Comparison of ENCODE assay signal across 27 cellular contexts in genomic region chr15:33908396-33908795, GRCh38. TPM values are rescaled to one million over a fixed set of nuclear protein-coding genes. Genes with fewer than 3 reads are reported as not detected.
A peak's percentile ranks its signal among the peaks of the same experiment; 100 is the strongest.
DNase-seq lines count a peak whose midpoint lies in the region; ATAC-seq, FAIRE-seq and TF ChIP-seq lines count a peak whose summit lies in the region.
"Had no signal": no experiment of that assay in that cellular context is flagged by ENCODE, and none has a peak within 500 bp of the region (broad histone marks: within the 10 kb centered on the region; RNA-seq: fewer than 3 reads in every experiment).

No MANE protein-coding gene starts in this region.

- peak; percentile 21 for DNase-seq in AG20443 (ENCODE audit: low spot score)
- peak; percentile 60 for DNase-seq in LHCN-M2 (ENCODE audit: low read depth)
- peak; percentile 66 for DNase-seq in bronchial epithelial cell (ENCODE audit: low read depth)
- DNase-seq in foreskin keratinocyte, result peak in 1 of 2 donors; percentile 42
- no peak for DNase-seq in activated CD8-positive, alpha-beta memory T cell treated with anti-CD3 and anti-CD28 coated beads for 24 hours
- no peak for DNase-seq in putamen (ENCODE audit: low spot score)
- no peak for DNase-seq in left colon
- DNase-seq: activated CD4-positive, alpha-beta T cell treated with anti-CD3 and anti-CD28 coated beads for 1 hour; activated naive CD4-positive, alpha-beta T cell treated with anti-CD3 and anti-CD28 coated beads, Interleukin-2, amount 10 ng/mL, durations not matched to agents 7 days and 5 days; activated T-cell treated with anti-CD3 and anti-CD28 coated beads, Interleukin-2, amount 50 U/mL, for 48 hours; anterior cingulate cortex; head of caudate nucleus; KG1; left lung; NCI-H187; NCI-H2227 treated with DMSO at 0.1 percent for 48 hours; NCI-H748 treated with DMSO at 0.1 percent for 48 hours; nephron progenitor cell; T1000 had no signal

- H3K27ac ChIP-seq in foreskin keratinocyte, result no peak overlapping the region
- H3K27ac ChIP-seq: left lung, suprapubic skin had no signal

- ATAC-seq in foreskin keratinocyte, result peak; percentile 36
- no peak for ATAC-seq in left colon
- ATAC-seq in HG02981 (IDR thresholded peaks at IDR 0.05; ENCODE audit: unreplicated experiment), result no peak
- ATAC-seq: HCT116, left lung had no signal

- no peaks in the 10 kb centered on the region for H3K36me3 ChIP-seq in bronchial epithelial cell (ENCODE audit: control insufficient read depth, insufficient read depth, low read length)
- H3K36me3 ChIP-seq: left lung, suprapubic skin had no signal

- H3K4me1 ChIP-seq in foreskin keratinocyte, result peaks cover 24% of the 10 kb centered on the region
- H3K4me1 ChIP-seq: left lung, suprapubic skin had no signal

- H3K27me3 ChIP-seq in bronchial epithelial cell (ENCODE audit: control insufficient read depth, insufficient read depth, low read length) (no peaks in the 10 kb centered on the region), foreskin keratinocyte (no peaks in the 10 kb centered on the region)
- H3K27me3 ChIP-seq: left lung, suprapubic skin had no signal

- no peak for TF ChIP-seq CTCF in bronchial epithelial cell (IDR thresholded peaks at IDR 0.05; ENCODE audit: insufficient read depth, low read length, severe bottlenecking)
- TF ChIP-seq CTCF in foreskin keratinocyte (conservative IDR thresholded peaks at IDR 0.05), result no peak

- intact Hi-C loops in left colon (cut with DNase I, micrococcal nuclease), result no loop called here

- H3K4me3 ChIP-seq in bronchial epithelial cell (ENCODE audit: low read depth, low read length), result no peak overlapping the region
- H3K4me3 ChIP-seq: left lung, suprapubic skin had no signal

- no peak for FAIRE-seq in bronchial epithelial cell (lab: Jason Lieb, UNC)
- FAIRE-seq: urothelium cell line had no signal

RNA-seq across cellular contexts. Expression of gene CHRM5, which starts 59.9 kb away (rescaled TPM):
- total RNA-seq in LHCN-M2 (2014; rRNA removed) (0.06 TPM in 2 replicates), bronchial epithelial cell (not detected in 2 replicates), foreskin keratinocyte (not detected in 2 replicates), left colon (not detected)
- polyA plus RNA-seq in LHCN-M2 (2012), result 0.06 TPM
- polyA plus RNA-seq in foreskin keratinocyte, result not detected in 2 replicates
- total RNA-seq: activated CD8-positive, alpha-beta memory T cell treated with anti-CD3 and anti-CD28 coated beads for 36 hours; G401; left lung; mononuclear cell; suprapubic skin had no signal
- polyA plus RNA-seq: CD14-positive monocyte had no signal

Comparison
In these comparisons a context has a peak if more than half of its experiments do, and no peak if none do; other contexts are left out.
1. DNase-seq: peak in AG20443 (single experiment), LHCN-M2 (single experiment) and bronchial epithelial cell (single experiment); none in activated CD8-positive, alpha-beta memory T cell treated with anti-CD3 and anti-CD28 coated beads for 24 hours (single experiment), putamen (single experiment) and left colon (0 of 2).